ENCODE assay signal across 8 cellular contexts in genomic region chr2:199861116-199861774, GRCh38. TPM values are rescaled to one million over a fixed set of nuclear protein-coding genes. Genes with fewer than 3 reads are reported as not detected.
DNase-seq lines count a peak whose midpoint lies in the region; ATAC-seq and TF ChIP-seq lines count a peak whose summit lies in the region.

No MANE protein-coding gene starts in this region.

- no peaks in the 10 kb centered on the region for H3F3A ChIP-seq in Loucy (ENCODE audit: low read depth)

- H2AFZ ChIP-seq in Loucy (ENCODE audit: low read length): peak overlapping the region; percentile 52; the same call in 1 of the 2 replicates

- H3K27me3 Mint-ChIP-seq in activated CD4-positive, alpha-beta memory T cell treated with anti-CD3 and anti-CD28 coated beads for 36 hours: peaks cover 5% of the 10 kb centered on the region

- no peaks in the 10 kb centered on the region for H3K9me3 ChIP-seq in Loucy (ENCODE audit: insufficient read depth, low read depth, low read length)
- no peaks in the 10 kb centered on the region for H3K9me3 ChIP-seq in adipocyte (ENCODE audit: control insufficient read depth, low read length)
- H3K9me3 ChIP-seq in left lung: no peaks in the 10 kb centered on the region

- H3K4me3 Mint-ChIP-seq in activated CD4-positive, alpha-beta memory T cell treated with anti-CD3 and anti-CD28 coated beads for 36 hours: no peak overlapping the region

- POLR2A ChIA-PET in activated CD4-positive, alpha-beta memory T cell treated with anti-CD3 and anti-CD28 coated beads for 36 hours (lab: Charles Lee): no interaction called here

- DNase-seq in DMS53 treated with DMSO at 0.1 percent for 48 hours (lab: John Stamatoyannopoulos, UW; ENCODE audit: unreplicated experiment) (peak; percentile 39), adipocyte (ENCODE audit: low read depth) (peak; percentile 70), left lung (no peak), ureter (ENCODE audit: low spot score) (no peak)
- no peak for DNase-seq in activated CD4-positive, alpha-beta memory T cell treated with anti-CD3 and anti-CD28 coated beads for 36 hours

- H3K9me3 Mint-ChIP-seq in activated CD4-positive, alpha-beta memory T cell treated with anti-CD3 and anti-CD28 coated beads for 36 hours: no peaks in the 10 kb centered on the region

- intact Hi-C loops in left lung (cut with DNase I): no loop called here
- intact Hi-C loops in activated CD4-positive, alpha-beta memory T cell treated with anti-CD3 and anti-CD28 coated beads for 36 hours (cut with micrococcal nuclease): loop anchor here (1.0 kb wide), 1 partner anchor 157 kb away; no protein-coding TSS in a partner anchor

- no peaks in the 10 kb centered on the region for H3K4me1 ChIP-seq in Loucy (ENCODE audit: insufficient read depth, low read length, poor library complexity, severe bottlenecking)
- peaks cover 12% of the 10 kb centered on the region for H3K4me1 ChIP-seq in adipocyte (ENCODE audit: control insufficient read depth, insufficient read depth, low read length)
- H3K4me1 ChIP-seq in left lung: no peaks in the 10 kb centered on the region

- no peak overlapping the region for H3K27ac ChIP-seq in left lung

- H3K27me3 ChIP-seq in Loucy (ENCODE audit: insufficient read depth, low read length, poor library complexity, severe bottlenecking): no peaks in the 10 kb centered on the region
- H3K27me3 ChIP-seq in adipocyte (replicated peaks; ENCODE audit: control insufficient read depth, insufficient read depth, low read length): no peaks in the 10 kb centered on the region
- no peaks in the 10 kb centered on the region for H3K27me3 ChIP-seq in left lung

- H3K4me2 ChIP-seq in Loucy (ENCODE audit: low read depth, low read length, poor library complexity, severe bottlenecking): no peak overlapping the region

- CTCF ChIA-PET in activated CD4-positive, alpha-beta memory T cell treated with anti-CD3 and anti-CD28 coated beads for 36 hours (lab: Charles Lee): interaction anchor here (0.6 to 1.6 kb wide), 9 partner anchors 9 to 685 kb away, joined by 3 to 6 read pairs (median 3); no protein-coding TSS in a partner anchor

- TF ChIP-seq CTCF in Loucy (conservative IDR thresholded peaks at IDR 0.05; ENCODE audit: low read length) (peak; percentile 75), left lung (IDR thresholded peaks at IDR 0.05) (peak; percentile 12 to 59)

- no peak overlapping the region for H3K27ac Mint-ChIP-seq in activated CD4-positive, alpha-beta memory T cell treated with anti-CD3 and anti-CD28 coated beads for 36 hours

- H3K36me3 Mint-ChIP-seq in activated CD4-positive, alpha-beta memory T cell treated with anti-CD3 and anti-CD28 coated beads for 36 hours: no peaks in the 10 kb centered on the region

- peak; percentile 49 for ATAC-seq in left lung
- ATAC-seq in GM19324 (IDR thresholded peaks at IDR 0.05; ENCODE audit: low FRiP score, unreplicated experiment): no peak
- ATAC-seq in GM18519 (IDR thresholded peaks at IDR 0.05; ENCODE audit: low FRiP score, unreplicated experiment): no peak

- H3K4me1 Mint-ChIP-seq in activated CD4-positive, alpha-beta memory T cell treated with anti-CD3 and anti-CD28 coated beads for 36 hours (ENCODE audit: low read depth): no peaks in the 10 kb centered on the region

- H3K4me3 ChIP-seq in Loucy (ENCODE audit: low read length, poor library complexity, severe bottlenecking) (no peak overlapping the region), adipocyte (ENCODE audit: low read length) (no peak overlapping the region), left lung (no peak overlapping the region)

- H3K36me3 ChIP-seq in Loucy (ENCODE audit: insufficient read depth, low read length) (no peaks in the 10 kb centered on the region), adipocyte (ENCODE audit: control insufficient read depth, insufficient read depth, low read length, severe bottlenecking) (no peaks in the 10 kb centered on the region), left lung (no peaks in the 10 kb centered on the region)

- no peaks in the 10 kb centered on the region for H3K79me2 ChIP-seq in Loucy (ENCODE audit: insufficient read depth, low read length)

- H3K9me2 ChIP-seq in Loucy (replicated peaks; ENCODE audit: low read depth, low read length): no peaks in the 10 kb centered on the region

- no peaks in the 10 kb centered on the region for H4K20me1 ChIP-seq in Loucy (ENCODE audit: insufficient read depth, low read length, poor library complexity, severe bottlenecking)

- H3K9ac ChIP-seq in Loucy (ENCODE audit: low read depth, low read length, poor library complexity, severe bottlenecking): no peak overlapping the region
- H3K9ac ChIP-seq in adipocyte (ENCODE audit: low read length): peak overlapping the region; percentile 36

RNA-seq across cellular contexts. Expression of gene FTCDNL1, which starts 10.3 kb away (rescaled TPM):
- total RNA-seq in left lung: 1 to 10 TPM; 3.3 to 3.5 TPM
- total RNA-seq in activated CD4-positive, alpha-beta memory T cell treated with anti-CD3 and anti-CD28 coated beads for 36 hours: 1 to 10 TPM; 2.9 to 3.3 TPM
- total RNA-seq in ureter: 1.5 TPM

RNA-seq across cellular contexts. Expression of gene C2orf69, which starts 49.8 kb away (rescaled TPM):
- total RNA-seq in left lung (10 to 100 TPM; 10.2 to 11.6 TPM), ureter (10.9 TPM)
- total RNA-seq in activated CD4-positive, alpha-beta memory T cell treated with anti-CD3 and anti-CD28 coated beads for 36 hours: 10 to 100 TPM; 17.9 to 18.9 TPM

Comparison
In these comparisons a context has a peak if more than half of its experiments do, and no peak if none do; other contexts are left out.
1. DNase-seq: peak in DMS53 treated with DMSO at 0.1 percent for 48 hours (single experiment) and adipocyte (single experiment); none in left lung (0 of 2), activated CD4-positive, alpha-beta memory T cell treated with anti-CD3 and anti-CD28 coated beads for 36 hours (single experiment) and ureter (single experiment).